36 cellular contexts compared by ENCODE assay signal in genomic region chr6:170441316-170441715, GRCh38.
DNase-seq lines count a peak whose midpoint lies in the region; ATAC-seq, FAIRE-seq and TF ChIP-seq lines count a peak whose summit lies in the region.
"Had no signal": no experiment of that assay in that cellular context is flagged by ENCODE, and none has a peak within 500 bp of the region (broad histone marks: within the 10 kb centered on the region; RNA-seq: fewer than 3 reads in every experiment).

No MANE protein-coding gene starts in this region.

- no peaks in the 10 kb centered on the region for H3K79me2 ChIP-seq in keratinocyte (ENCODE audit: control insufficient read depth, insufficient read depth, low read length)

- no peaks in the 10 kb centered on the region for H4K20me1 ChIP-seq in keratinocyte (ENCODE audit: control insufficient read depth, extremely low read depth, insufficient read depth, low read length)

- H3K9me1 ChIP-seq in keratinocyte (ENCODE audit: control insufficient read depth, extremely low read depth, insufficient read depth, low read length), result no peaks in the 10 kb centered on the region

- H3K27ac ChIP-seq in keratinocyte (ENCODE audit: control insufficient read depth, insufficient read depth, low read length) (no peak overlapping the region), vagina (peak overlapping the region; percentile 23)
- H3K27ac ChIP-seq: 22Rv1, esophagus squamous epithelium, heart right ventricle, right atrium auricular region, SJSA1 had no signal

- peaks cover 2% of the 10 kb centered on the region for H3K9me3 Mint-ChIP-seq in chondrocyte (ENCODE audit: low read depth)

- H3K36me3 Mint-ChIP-seq in chondrocyte (ENCODE audit: low read depth), result peaks cover 2% of the 10 kb centered on the region

- H3K4me2 ChIP-seq in keratinocyte (ENCODE audit: control insufficient read depth, extremely low read depth, insufficient read depth, low read depth, low read length), result no peak overlapping the region

- H3K9ac ChIP-seq in keratinocyte (ENCODE audit: control insufficient read depth, extremely low read depth, insufficient read depth, low read length), result no peak overlapping the region

- H3K4me1 ChIP-seq in keratinocyte (ENCODE audit: control insufficient read depth, extremely low read depth, insufficient read depth, low read length) (peaks cover 21% of the 10 kb centered on the region), vagina (peaks cover 26% of the 10 kb centered on the region)
- H3K4me1 ChIP-seq: HAP-1 had no signal

- FAIRE-seq in keratinocyte (lab: Jason Lieb, UNC), result peak; percentile 29
- no peak for FAIRE-seq in GM12891 (lab: Jason Lieb, UNC)
- FAIRE-seq: D721Med, endometrium, HTR-8/SVneo, TTC549, urothelium cell line had no signal

- H3K27me3 ChIP-seq in keratinocyte (ENCODE audit: control insufficient read depth, extremely low read depth, insufficient read depth, low read length), result no peaks in the 10 kb centered on the region
- no peaks in the 10 kb centered on the region for H3K27me3 ChIP-seq in vagina
- H3K27me3 ChIP-seq: right atrium auricular region, SJSA1 had no signal

- no peak for ATAC-seq in GM19455 (IDR thresholded peaks at IDR 0.05; ENCODE audit: unreplicated experiment)
- ATAC-seq: activated naive CD4-positive, alpha-beta T cell treated with anti-CD3 and anti-CD28 coated beads, Interleukin-2, amount 50 U/mL, for 72 hours; activated T-helper 17 cell treated with anti-CD3 and anti-CD28 coated beads, Interleukin-2, amount 50 U/mL, for 72 hours; heart right ventricle; mucosa of descending colon had no signal

- H3K4me1 Mint-ChIP-seq in chondrocyte (ENCODE audit: low read depth), result peaks cover 40% of the 10 kb centered on the region
- H3K4me1 Mint-ChIP-seq: activated T-helper 17 cell treated with anti-CD3 and anti-CD28 coated beads, Interleukin-2, amount 50 U/mL, for 72 hours had no signal

- H3K9me3 ChIP-seq in keratinocyte (ENCODE audit: control insufficient read depth, low read depth, low read length) (no peaks in the 10 kb centered on the region), vagina (no peaks in the 10 kb centered on the region)
- H3K9me3 ChIP-seq: esophagus squamous epithelium, mucosa of descending colon, SJSA1 had no signal

- H3K4me3 ChIP-seq in keratinocyte (ENCODE audit: control insufficient read depth in 2 of 3, extremely low read depth in 1 of 3, insufficient read depth in 2 of 3, low read depth in 1 of 3, low read length in 3 of 3) (no peak overlapping the region), vagina (no peak overlapping the region)
- H3K4me3 ChIP-seq: esophagus squamous epithelium, HAP-1, heart right ventricle, lung, mucosa of descending colon, right atrium auricular region, SJSA1 had no signal

- H3K36me3 ChIP-seq in keratinocyte (ENCODE audit: control insufficient read depth in 2 of 2, extremely low read depth in 1 of 2, insufficient read depth in 2 of 2, low read length in 2 of 2), result no peaks in the 10 kb centered on the region
- H3K36me3 ChIP-seq in vagina, result no peaks in the 10 kb centered on the region
- H3K36me3 ChIP-seq: esophagus squamous epithelium, HAP-1, heart right ventricle, right atrium auricular region, SJSA1 had no signal

- H3K27ac Mint-ChIP-seq in chondrocyte (ENCODE audit: unreplicated experiment), result peak overlapping the region; percentile 64
- H3K27ac Mint-ChIP-seq: activated CD4-positive, alpha-beta memory T cell treated with anti-CD3 and anti-CD28 coated beads for 36 hours; activated naive CD4-positive, alpha-beta T cell treated with anti-CD3 and anti-CD28 coated beads, Interleukin-2, amount 50 U/mL, for 72 hours; activated T-helper 17 cell treated with anti-CD3 and anti-CD28 coated beads, Interleukin-2, amount 50 U/mL, for 72 hours; CD4-positive, alpha-beta T cell had no signal

- H3K4me3 Mint-ChIP-seq in chondrocyte (ENCODE audit: unreplicated experiment), result no peak overlapping the region
- H3K4me3 Mint-ChIP-seq: activated CD4-positive, alpha-beta memory T cell treated with anti-CD3 and anti-CD28 coated beads for 36 hours; activated T-helper 17 cell treated with anti-CD3 and anti-CD28 coated beads, Interleukin-2, amount 50 U/mL, for 72 hours; CD4-positive, alpha-beta T cell; central memory CD8-positive, alpha-beta T cell had no signal

- TF ChIP-seq POLR2A in vagina (IDR thresholded peaks at IDR 0.05) (no peak), GM12891 (IDR thresholded peaks at IDR 0.05; ENCODE audit: low read depth, low read length) (no peak)

- no peaks in the 10 kb centered on the region for H3K27me3 Mint-ChIP-seq in chondrocyte (ENCODE audit: low read depth)
- H3K27me3 Mint-ChIP-seq: central memory CD8-positive, alpha-beta T cell had no signal

- H2AFZ ChIP-seq in keratinocyte (ENCODE audit: control insufficient read depth, low read length), result no peak overlapping the region

- TF ChIP-seq CTCF in chondrocyte (IDR thresholded peaks at IDR 0.05) (no peak), keratinocyte (optimal IDR thresholded peaks at IDR 0.05 in 1 of 3, IDR thresholded peaks at IDR 0.05 in 1 of 3, conservative IDR thresholded peaks at IDR 0.05 in 1 of 3; ENCODE audit: extremely low read depth in 1 of 3, insufficient read depth in 2 of 3, low read length in 3 of 3) (no peak), vagina (IDR thresholded peaks at IDR 0.05) (no peak)

- dilution Hi-C loops in keratinocyte (cut with MboI; ENCODE audit: extremely low pct_ligation_motif_present, low sequenced_read_pairs), result no loop called here

- DNase-seq in DMS79 treated with DMSO at 0.1 percent for 48 hours (lab: John Stamatoyannopoulos, UW) (peak; percentile 29), DMS79 (lab: John Stamatoyannopoulos, UW) (no peak), chondrocyte (ENCODE audit: low spot score) (no peak), keratinocyte (ENCODE audit: low read depth, low spot score) (no peak), vagina (ENCODE audit: extremely low spot score in 2 of 2) (no peak), GM12891 (ENCODE audit: insufficient read length, low spot score) (no peak), cerebellum (ENCODE audit: low spot score) (no peak)
- DNase-seq: activated CD4-positive, alpha-beta memory T cell treated with anti-CD3 and anti-CD28 coated beads for 36 hours; activated CD4-positive, CD25-positive, alpha-beta regulatory T cell treated with anti-CD3 and anti-CD28 coated beads, Interleukin-2, amount 50 U/mL, for 72 hours; aorta; CD4-positive, alpha-beta T cell; esophagus squamous epithelium; heart right ventricle; KBM-7; MM.1S; mucosa of descending colon; NCI-H1436; NCI-H446; NCI-H82; RPMI8226; stimulated activated CD4-positive, alpha-beta T cell treated with anti-CD3 and anti-CD28 coated beads, Interleukin-4, amount 100 ng/mL, for 1 hour; substantia nigra had no signal

- intact Hi-C loops in vagina (cut with DNase I), result no loop called here

TF ChIP-seq in GM12891, 5 proteins besides CTCF, POLR2A, EP300 and RAD21:
- TF ChIP-seq POU2F2 (IDR thresholded peaks at IDR 0.05; ENCODE audit: low read depth, low read length) (no peak), POLR2AphosphoS5 (IDR thresholded peaks at IDR 0.05; ENCODE audit: low read depth, low read length) (no peak), SPI1 (IDR thresholded peaks at IDR 0.05; ENCODE audit: low read depth, low read length) (no peak), TAF1 (IDR thresholded peaks at IDR 0.05; ENCODE audit: low read depth, low read length) (no peak), PAX5 (IDR thresholded peaks at IDR 0.05; ENCODE audit: insufficient read depth, low read length, severe bottlenecking) (no peak)
